30 cellular contexts compared by ENCODE assay signal in the genomic region with DNA sequence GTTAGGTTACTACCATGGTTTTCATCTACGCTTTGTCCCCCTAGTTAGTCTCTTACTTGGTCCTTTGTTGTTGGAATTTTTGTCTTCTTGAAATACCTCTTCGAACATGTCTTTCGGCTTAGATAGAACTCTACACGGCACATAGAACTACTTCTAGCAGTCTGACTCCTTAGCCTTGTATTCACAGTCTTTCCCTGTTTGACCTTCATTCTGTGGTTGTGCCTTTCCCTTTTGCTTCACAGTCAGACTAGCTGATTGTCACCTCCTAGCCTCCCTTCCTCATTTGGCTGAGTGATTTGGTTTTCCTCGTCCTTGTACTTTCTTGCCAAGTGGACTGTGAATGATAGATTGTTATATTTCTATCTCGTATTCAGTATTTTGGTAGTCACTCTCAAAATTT. TPM values are rescaled to one million over a fixed set of nuclear protein-coding genes. Genes with fewer than 3 reads are reported as not detected.
"Had no signal": no experiment of that assay in that cellular context is flagged by ENCODE, and none has a peak within 500 bp of the region (broad histone marks: within the 10 kb centered on the region; RNA-seq: fewer than 3 reads in every experiment).

No MANE protein-coding gene starts in this region.

- H3K27ac Mint-ChIP-seq: activated CD8-positive, alpha-beta memory T cell treated with anti-CD3 and anti-CD28 coated beads, Interleukin-2, amount 10 ng/mL, durations not matched to agents 7 days and 5 days; activated naive CD4-positive, alpha-beta T cell treated with anti-CD3 and anti-CD28 coated beads, Interleukin-2, amount 50 U/mL, for 24 hours; activated T-cell treated with anti-CD3 and anti-CD28 coated beads, Interleukin-2, amount 50 U/mL, for 24 hours; activated T-helper 1 cell treated with anti-CD3 and anti-CD28 coated beads, Interleukin-12 subunit alpha, Interleukin-12 subunit beta, Interleukin-2, Interleukin-4 antibody, amounts not matched to agents 30 ng/mL and 10 ng/mL and 1 ng/mL, durations not matched to agents 14 hours and 24 hours and 36 hours; WTC11 had no signal

- H3K4me1 ChIP-seq: breast epithelium had no signal

- H3K36me3 ChIP-seq: breast epithelium had no signal

- H3K9me3 ChIP-seq: breast epithelium had no signal

- ATAC-seq: activated CD8-positive, alpha-beta memory T cell treated with anti-CD3 and anti-CD28 coated beads, Interleukin-2, amount 10 ng/mL, durations not matched to agents 7 days and 5 days; K562; PC-3; WTC11 had no signal

- H3K4me3 ChIP-seq: breast epithelium, K562 had no signal

- H3K4me1 Mint-ChIP-seq: activated naive CD4-positive, alpha-beta T cell treated with anti-CD3 and anti-CD28 coated beads, Interleukin-2, amount 50 U/mL, for 24 hours had no signal

- H3K4me3 Mint-ChIP-seq: activated CD8-positive, alpha-beta memory T cell treated with anti-CD3 and anti-CD28 coated beads, Interleukin-2, amount 10 ng/mL, durations not matched to agents 7 days and 5 days; activated naive CD4-positive, alpha-beta T cell treated with anti-CD3 and anti-CD28 coated beads, Interleukin-2, amount 50 U/mL, for 24 hours; activated T-cell treated with anti-CD3 and anti-CD28 coated beads, Interleukin-2, amount 50 U/mL, for 24 hours; activated T-helper 1 cell treated with anti-CD3 and anti-CD28 coated beads, Interleukin-12 subunit alpha, Interleukin-12 subunit beta, Interleukin-2, Interleukin-4 antibody, amounts not matched to agents 30 ng/mL and 10 ng/mL and 1 ng/mL, durations not matched to agents 14 hours and 24 hours and 36 hours; WTC11 had no signal

- DNase-seq: activated CD4-positive, alpha-beta T cell treated with anti-CD3 and anti-CD28 coated beads for 48 hours; activated CD4-positive, alpha-beta T cell treated with anti-CD3 and anti-CD28 coated beads, Interleukin-2, amount 50 U/mL, for 48 hours; activated CD4-positive, CD25-positive, alpha-beta regulatory T cell treated with anti-CD3 and anti-CD28 coated beads, Interleukin-2, amount 50 U/mL, for 72 hours; activated CD8-positive, alpha-beta memory T cell treated with anti-CD3 and anti-CD28 coated beads, Interleukin-2, amount 10 ng/mL, durations not matched to agents 7 days and 5 days; activated effector memory CD4-positive, alpha-beta T cell treated with Interleukin-2 at 50 U/mL for 16 hours; activated naive CD4-positive, alpha-beta T cell; activated T-cell treated with anti-CD3 and anti-CD28 coated beads, Interleukin-2, amount 50 U/mL, for 24 hours; aorta; caudate nucleus; NCI-H1092 treated with DMSO at 0.1 percent for 48 hours; NCI-H1417 treated with DMSO at 0.1 percent for 48 hours; NCI-H1694; NCI-H2029; NCI-H2107; NCI-H2171 treated with DMSO at 0.1 percent for 48 hours; NCI-H345; NCI-H510A treated with DMSO at 0.1 percent for 48 hours; NK-92 treated with Interleukin-12 subunit alpha and Interleukin-12 subunit beta, amount 100 ng/mL, for 24 hours; PC-3; SHP77 treated with DMSO at 0.1 percent for 48 hours; T-helper 1 cell had no signal

- H3K27ac ChIP-seq: breast epithelium had no signal

- H3K27me3 ChIP-seq: breast epithelium had no signal

- H3K36me3 Mint-ChIP-seq: activated naive CD4-positive, alpha-beta T cell treated with anti-CD3 and anti-CD28 coated beads, Interleukin-2, amount 50 U/mL, for 24 hours; WTC11 had no signal

- H3K27me3 Mint-ChIP-seq: activated CD8-positive, alpha-beta memory T cell treated with anti-CD3 and anti-CD28 coated beads, Interleukin-2, amount 10 ng/mL, durations not matched to agents 7 days and 5 days; activated naive CD4-positive, alpha-beta T cell treated with anti-CD3 and anti-CD28 coated beads, Interleukin-2, amount 50 U/mL, for 24 hours; activated T-cell treated with anti-CD3 and anti-CD28 coated beads, Interleukin-2, amount 50 U/mL, for 24 hours had no signal

- H3K9me3 Mint-ChIP-seq: activated naive CD4-positive, alpha-beta T cell treated with anti-CD3 and anti-CD28 coated beads, Interleukin-2, amount 50 U/mL, for 24 hours; activated T-cell treated with anti-CD3 and anti-CD28 coated beads, Interleukin-2, amount 50 U/mL, for 24 hours; activated T-helper 1 cell treated with anti-CD3 and anti-CD28 coated beads, Interleukin-12 subunit alpha, Interleukin-12 subunit beta, Interleukin-2, Interleukin-4 antibody, amounts not matched to agents 30 ng/mL and 10 ng/mL and 1 ng/mL, durations not matched to agents 14 hours and 24 hours and 36 hours; WTC11 had no signal

RNA-seq across cellular contexts. Expression of a gene that starts 49.6 kb away (rescaled TPM):
- total RNA-seq: activated CD8-positive, alpha-beta memory T cell treated with anti-CD3 and anti-CD28 coated beads, Interleukin-2, amount 10 ng/mL, durations not matched to agents 7 days and 5 days; activated T-helper 1 cell treated with anti-CD3 and anti-CD28 coated beads, Interleukin-12 subunit alpha, Interleukin-12 subunit beta, Interleukin-2, Interleukin-4 antibody, amounts not matched to agents 30 ng/mL and 10 ng/mL and 1 ng/mL, durations not matched to agents 14 hours and 24 hours and 36 hours; breast epithelium; K562; LHCN-M2; MCF 10A; PC-3; SK-MEL-5; T-helper 2 cell treated with Interferon-gamma antibody and Interleukin-4, amounts not matched to agents 100 ng/mL and 5 ng/mL, for 36 hours had no signal
- polyA plus RNA-seq: K562 had no signal
